Comparison of ENCODE assay signal across 1 cellular context in the genomic region with DNA sequence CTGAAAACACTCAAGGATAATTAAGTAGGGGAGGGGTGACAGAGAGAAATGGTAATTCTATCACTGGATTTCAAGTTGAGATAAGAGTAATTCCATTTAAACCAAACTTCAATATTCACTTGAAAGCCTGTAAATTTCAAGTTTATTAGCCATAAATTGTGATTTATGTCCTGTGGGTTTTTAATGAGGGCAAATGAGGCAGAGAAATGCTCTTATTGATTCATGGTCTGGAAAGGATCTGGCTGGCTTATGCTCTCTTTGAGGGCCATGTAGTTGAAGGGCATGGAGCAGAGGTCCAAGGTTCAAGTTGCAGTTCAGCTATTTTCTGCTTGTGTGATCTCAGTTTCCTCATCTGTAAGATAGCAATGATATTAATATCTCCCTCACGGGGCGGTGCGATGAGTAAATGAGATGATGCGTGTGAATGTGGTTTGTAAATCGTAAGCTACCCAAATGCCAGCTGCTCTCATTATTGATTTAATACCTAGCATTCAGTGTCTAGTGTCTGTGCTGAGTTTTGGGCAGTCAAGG.
TF ChIP-seq lines count a peak whose summit lies in the region.

No MANE protein-coding gene starts in this region.

TF ChIP-seq in HEK293, 187 proteins besides CTCF, POLR2A, EP300 and RAD21 (continued from another document and continues in another):
- TF ChIP-seq, protein P1, sequence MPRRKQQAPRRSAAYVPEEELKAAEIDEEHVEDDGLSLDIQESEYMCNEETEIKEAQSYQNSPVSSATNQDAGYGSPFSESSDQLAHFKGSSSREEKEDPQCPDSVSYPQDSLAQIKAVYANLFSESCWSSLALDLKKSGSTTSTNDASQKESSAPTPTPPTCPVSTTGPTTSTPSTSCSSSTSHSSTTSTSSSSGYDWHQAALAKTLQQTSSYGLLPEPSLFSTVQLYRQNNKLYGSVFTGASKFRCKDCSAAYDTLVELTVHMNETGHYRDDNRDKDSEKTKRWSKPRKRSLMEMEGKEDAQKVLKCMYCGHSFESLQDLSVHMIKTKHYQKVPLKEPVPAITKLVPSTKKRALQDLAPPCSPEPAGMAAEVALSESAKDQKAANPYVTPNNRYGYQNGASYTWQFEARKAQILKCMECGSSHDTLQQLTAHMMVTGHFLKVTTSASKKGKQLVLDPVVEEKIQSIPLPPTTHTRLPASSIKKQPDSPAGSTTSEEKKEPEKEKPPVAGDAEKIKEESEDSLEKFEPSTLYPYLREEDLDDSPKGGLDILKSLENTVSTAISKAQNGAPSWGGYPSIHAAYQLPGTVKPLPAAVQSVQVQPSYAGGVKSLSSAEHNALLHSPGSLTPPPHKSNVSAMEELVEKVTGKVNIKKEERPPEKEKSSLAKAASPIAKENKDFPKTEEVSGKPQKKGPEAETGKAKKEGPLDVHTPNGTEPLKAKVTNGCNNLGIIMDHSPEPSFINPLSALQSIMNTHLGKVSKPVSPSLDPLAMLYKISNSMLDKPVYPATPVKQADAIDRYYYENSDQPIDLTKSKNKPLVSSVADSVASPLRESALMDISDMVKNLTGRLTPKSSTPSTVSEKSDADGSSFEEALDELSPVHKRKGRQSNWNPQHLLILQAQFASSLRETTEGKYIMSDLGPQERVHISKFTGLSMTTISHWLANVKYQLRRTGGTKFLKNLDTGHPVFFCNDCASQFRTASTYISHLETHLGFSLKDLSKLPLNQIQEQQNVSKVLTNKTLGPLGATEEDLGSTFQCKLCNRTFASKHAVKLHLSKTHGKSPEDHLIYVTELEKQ (tag by site-specific recombination; IDR thresholded peaks at IDR 0.05; ENCODE audit: borderline replicate concordance): 0 out of 2 replicates have a peak, but pooled peaks have one; percentile 12
- TF ChIP-seq ZFP3 (tag by site-specific recombination; IDR thresholded peaks at IDR 0.05; ENCODE audit: low read depth) (no peak), HOXD13 (CRISPR knock-in tag; IDR thresholded peaks at IDR 0.05; ENCODE audit: borderline replicate concordance) (0 out of 2 replicates have a peak, but pooled peaks have one; percentile 46), ZNF24 (tag by site-specific recombination; IDR thresholded peaks at IDR 0.05) (no peak), ZNF157 (tag by site-specific recombination; IDR thresholded peaks at IDR 0.05) (no peak), ZNF701 (tag by site-specific recombination; IDR thresholded peaks at IDR 0.05) (no peak), OSR2 (tag by site-specific recombination; IDR thresholded peaks at IDR 0.05) (peak; percentile 95), ZBTB1 (tag by site-specific recombination; IDR thresholded peaks at IDR 0.05) (no peak), ZNF677 (tag by site-specific recombination; IDR thresholded peaks at IDR 0.05) (no peak), ZSCAN16 (tag by site-specific recombination; IDR thresholded peaks at IDR 0.05) (no peak), ZNF747 (tag by site-specific recombination; IDR thresholded peaks at IDR 0.05) (no peak), ZNF433 (tag by site-specific recombination; IDR thresholded peaks at IDR 0.05; ENCODE audit: low read depth) (no peak), ZNF558 (tag by site-specific recombination; IDR thresholded peaks at IDR 0.05) (peak; percentile 69), EGR2 (tag by site-specific recombination; IDR thresholded peaks at IDR 0.05; ENCODE audit: low read depth) (no peak), ZNF174 (tag by site-specific recombination; IDR thresholded peaks at IDR 0.05) (no peak), ZSCAN30 (tag by site-specific recombination; IDR thresholded peaks at IDR 0.05) (peak; percentile 46; the same call in 1 of the 2 replicates), YY2 (tag by site-specific recombination; IDR thresholded peaks at IDR 0.05) (no peak), ZEB2 (tag by site-specific recombination; IDR thresholded peaks at IDR 0.05) (peak; percentile 88), KLF16 (tag by site-specific recombination; IDR thresholded peaks at IDR 0.05) (no peak), ZNF585B (tag by site-specific recombination; IDR thresholded peaks at IDR 0.05) (no peak), WT1 (tag by site-specific recombination; IDR thresholded peaks at IDR 0.05) (peak; percentile 91), ZNF121 (tag by site-specific recombination; IDR thresholded peaks at IDR 0.05) (no peak), ZNF660 (tag by site-specific recombination; IDR thresholded peaks at IDR 0.05) (no peak), ZNF510 (tag by site-specific recombination; IDR thresholded peaks at IDR 0.05; ENCODE audit: insufficient replicate concordance) (no peak), ZNF560 (tag by site-specific recombination; IDR thresholded peaks at IDR 0.05; ENCODE audit: borderline replicate concordance) (no peak), OVOL3 (tag by site-specific recombination; IDR thresholded peaks at IDR 0.05) (0 out of 2 replicates have a peak, but pooled peaks have one; percentile 77), SCRT2 (tag by site-specific recombination; IDR thresholded peaks at IDR 0.05) (no peak), ZFP69B (tag by site-specific recombination; IDR thresholded peaks at IDR 0.05) (no peak), ZNF626 (tag by site-specific recombination; IDR thresholded peaks at IDR 0.05) (no peak), GLIS1 (tag by site-specific recombination; IDR thresholded peaks at IDR 0.05) (peak; percentile 45), ZNF211 (tag by site-specific recombination; IDR thresholded peaks at IDR 0.05; ENCODE audit: low read depth) (no peak), ZNF629 (tag by site-specific recombination; IDR thresholded peaks at IDR 0.05) (0 out of 2 replicates have a peak, but pooled peaks have one; percentile 24), ZNF571 (tag by site-specific recombination; IDR thresholded peaks at IDR 0.05) (no peak), KLF8 (tag by site-specific recombination; IDR thresholded peaks at IDR 0.05) (no peak), ZXDB (tag by site-specific recombination; IDR thresholded peaks at IDR 0.05) (peak; percentile 88), ZNF140 (tag by site-specific recombination; IDR thresholded peaks at IDR 0.05) (no peak), ZNF404 (tag by site-specific recombination; IDR thresholded peaks at IDR 0.05) (no peak), ZNF138 (tag by site-specific recombination; IDR thresholded peaks at IDR 0.05; ENCODE audit: borderline replicate concordance) (no peak)
- TF ChIP-seq, protein P2, sequence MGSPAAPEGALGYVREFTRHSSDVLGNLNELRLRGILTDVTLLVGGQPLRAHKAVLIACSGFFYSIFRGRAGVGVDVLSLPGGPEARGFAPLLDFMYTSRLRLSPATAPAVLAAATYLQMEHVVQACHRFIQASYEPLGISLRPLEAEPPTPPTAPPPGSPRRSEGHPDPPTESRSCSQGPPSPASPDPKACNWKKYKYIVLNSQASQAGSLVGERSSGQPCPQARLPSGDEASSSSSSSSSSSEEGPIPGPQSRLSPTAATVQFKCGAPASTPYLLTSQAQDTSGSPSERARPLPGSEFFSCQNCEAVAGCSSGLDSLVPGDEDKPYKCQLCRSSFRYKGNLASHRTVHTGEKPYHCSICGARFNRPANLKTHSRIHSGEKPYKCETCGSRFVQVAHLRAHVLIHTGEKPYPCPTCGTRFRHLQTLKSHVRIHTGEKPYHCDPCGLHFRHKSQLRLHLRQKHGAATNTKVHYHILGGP (tag by site-specific recombination; IDR thresholded peaks at IDR 0.05): peak; percentile 81
- TF ChIP-seq, protein P3, sequence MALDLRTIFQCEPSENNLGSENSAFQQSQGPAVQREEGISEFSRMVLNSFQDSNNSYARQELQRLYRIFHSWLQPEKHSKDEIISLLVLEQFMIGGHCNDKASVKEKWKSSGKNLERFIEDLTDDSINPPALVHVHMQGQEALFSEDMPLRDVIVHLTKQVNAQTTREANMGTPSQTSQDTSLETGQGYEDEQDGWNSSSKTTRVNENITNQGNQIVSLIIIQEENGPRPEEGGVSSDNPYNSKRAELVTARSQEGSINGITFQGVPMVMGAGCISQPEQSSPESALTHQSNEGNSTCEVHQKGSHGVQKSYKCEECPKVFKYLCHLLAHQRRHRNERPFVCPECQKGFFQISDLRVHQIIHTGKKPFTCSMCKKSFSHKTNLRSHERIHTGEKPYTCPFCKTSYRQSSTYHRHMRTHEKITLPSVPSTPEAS (tag by site-specific recombination; IDR thresholded peaks at IDR 0.05): no peak
- TF ChIP-seq, protein P4, sequence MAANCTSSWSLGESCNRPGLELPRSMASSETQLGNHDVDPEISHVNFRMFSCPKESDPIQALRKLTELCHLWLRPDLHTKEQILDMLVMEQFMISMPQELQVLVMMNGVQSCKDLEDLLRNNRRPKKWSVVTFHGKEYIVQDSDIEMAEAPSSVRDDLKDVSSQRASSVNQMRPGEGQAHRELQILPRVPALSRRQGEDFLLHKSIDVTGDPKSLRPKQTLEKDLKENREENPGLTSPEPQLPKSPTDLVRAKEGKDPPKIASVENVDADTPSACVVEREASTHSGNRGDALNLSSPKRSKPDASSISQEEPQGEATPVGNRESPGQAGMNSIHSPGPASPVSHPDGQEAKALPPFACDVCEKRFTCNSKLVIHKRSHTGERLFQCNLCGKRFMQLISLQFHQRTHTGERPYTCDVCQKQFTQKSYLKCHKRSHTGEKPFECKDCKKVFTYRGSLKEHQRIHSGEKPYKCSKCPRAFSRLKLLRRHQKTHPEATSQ (tag by site-specific recombination; IDR thresholded peaks at IDR 0.05): no peak
- TF ChIP-seq, protein P5, sequence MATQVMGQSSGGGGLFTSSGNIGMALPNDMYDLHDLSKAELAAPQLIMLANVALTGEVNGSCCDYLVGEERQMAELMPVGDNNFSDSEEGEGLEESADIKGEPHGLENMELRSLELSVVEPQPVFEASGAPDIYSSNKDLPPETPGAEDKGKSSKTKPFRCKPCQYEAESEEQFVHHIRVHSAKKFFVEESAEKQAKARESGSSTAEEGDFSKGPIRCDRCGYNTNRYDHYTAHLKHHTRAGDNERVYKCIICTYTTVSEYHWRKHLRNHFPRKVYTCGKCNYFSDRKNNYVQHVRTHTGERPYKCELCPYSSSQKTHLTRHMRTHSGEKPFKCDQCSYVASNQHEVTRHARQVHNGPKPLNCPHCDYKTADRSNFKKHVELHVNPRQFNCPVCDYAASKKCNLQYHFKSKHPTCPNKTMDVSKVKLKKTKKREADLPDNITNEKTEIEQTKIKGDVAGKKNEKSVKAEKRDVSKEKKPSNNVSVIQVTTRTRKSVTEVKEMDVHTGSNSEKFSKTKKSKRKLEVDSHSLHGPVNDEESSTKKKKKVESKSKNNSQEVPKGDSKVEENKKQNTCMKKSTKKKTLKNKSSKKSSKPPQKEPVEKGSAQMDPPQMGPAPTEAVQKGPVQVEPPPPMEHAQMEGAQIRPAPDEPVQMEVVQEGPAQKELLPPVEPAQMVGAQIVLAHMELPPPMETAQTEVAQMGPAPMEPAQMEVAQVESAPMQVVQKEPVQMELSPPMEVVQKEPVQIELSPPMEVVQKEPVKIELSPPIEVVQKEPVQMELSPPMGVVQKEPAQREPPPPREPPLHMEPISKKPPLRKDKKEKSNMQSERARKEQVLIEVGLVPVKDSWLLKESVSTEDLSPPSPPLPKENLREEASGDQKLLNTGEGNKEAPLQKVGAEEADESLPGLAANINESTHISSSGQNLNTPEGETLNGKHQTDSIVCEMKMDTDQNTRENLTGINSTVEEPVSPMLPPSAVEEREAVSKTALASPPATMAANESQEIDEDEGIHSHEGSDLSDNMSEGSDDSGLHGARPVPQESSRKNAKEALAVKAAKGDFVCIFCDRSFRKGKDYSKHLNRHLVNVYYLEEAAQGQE (tag by site-specific recombination; IDR thresholded peaks at IDR 0.05): no peak
- TF ChIP-seq, protein P6, sequence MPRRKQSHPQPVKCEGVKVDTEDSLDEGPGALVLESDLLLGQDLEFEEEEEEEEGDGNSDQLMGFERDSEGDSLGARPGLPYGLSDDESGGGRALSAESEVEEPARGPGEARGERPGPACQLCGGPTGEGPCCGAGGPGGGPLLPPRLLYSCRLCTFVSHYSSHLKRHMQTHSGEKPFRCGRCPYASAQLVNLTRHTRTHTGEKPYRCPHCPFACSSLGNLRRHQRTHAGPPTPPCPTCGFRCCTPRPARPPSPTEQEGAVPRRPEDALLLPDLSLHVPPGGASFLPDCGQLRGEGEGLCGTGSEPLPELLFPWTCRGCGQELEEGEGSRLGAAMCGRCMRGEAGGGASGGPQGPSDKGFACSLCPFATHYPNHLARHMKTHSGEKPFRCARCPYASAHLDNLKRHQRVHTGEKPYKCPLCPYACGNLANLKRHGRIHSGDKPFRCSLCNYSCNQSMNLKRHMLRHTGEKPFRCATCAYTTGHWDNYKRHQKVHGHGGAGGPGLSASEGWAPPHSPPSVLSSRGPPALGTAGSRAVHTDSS (tag by site-specific recombination; IDR thresholded peaks at IDR 0.05): no peak
- TF ChIP-seq, protein P7, sequence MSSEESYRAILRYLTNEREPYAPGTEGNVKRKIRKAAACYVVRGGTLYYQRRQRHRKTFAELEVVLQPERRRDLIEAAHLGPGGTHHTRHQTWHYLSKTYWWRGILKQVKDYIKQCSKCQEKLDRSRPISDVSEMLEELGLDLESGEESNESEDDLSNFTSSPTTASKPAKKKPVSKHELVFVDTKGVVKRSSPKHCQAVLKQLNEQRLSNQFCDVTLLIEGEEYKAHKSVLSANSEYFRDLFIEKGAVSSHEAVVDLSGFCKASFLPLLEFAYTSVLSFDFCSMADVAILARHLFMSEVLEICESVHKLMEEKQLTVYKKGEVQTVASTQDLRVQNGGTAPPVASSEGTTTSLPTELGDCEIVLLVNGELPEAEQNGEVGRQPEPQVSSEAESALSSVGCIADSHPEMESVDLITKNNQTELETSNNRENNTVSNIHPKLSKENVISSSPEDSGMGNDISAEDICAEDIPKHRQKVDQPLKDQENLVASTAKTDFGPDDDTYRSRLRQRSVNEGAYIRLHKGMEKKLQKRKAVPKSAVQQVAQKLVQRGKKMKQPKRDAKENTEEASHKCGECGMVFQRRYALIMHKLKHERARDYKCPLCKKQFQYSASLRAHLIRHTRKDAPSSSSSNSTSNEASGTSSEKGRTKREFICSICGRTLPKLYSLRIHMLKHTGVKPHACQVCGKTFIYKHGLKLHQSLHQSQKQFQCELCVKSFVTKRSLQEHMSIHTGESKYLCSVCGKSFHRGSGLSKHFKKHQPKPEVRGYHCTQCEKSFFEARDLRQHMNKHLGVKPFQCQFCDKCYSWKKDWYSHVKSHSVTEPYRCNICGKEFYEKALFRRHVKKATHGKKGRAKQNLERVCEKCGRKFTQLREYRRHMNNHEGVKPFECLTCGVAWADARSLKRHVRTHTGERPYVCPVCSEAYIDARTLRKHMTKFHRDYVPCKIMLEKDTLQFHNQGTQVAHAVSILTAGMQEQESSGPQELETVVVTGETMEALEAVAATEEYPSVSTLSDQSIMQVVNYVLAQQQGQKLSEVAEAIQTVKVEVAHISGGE (tag by site-specific recombination; conservative IDR thresholded peaks at IDR 0.05; ENCODE audit: low read depth): no peak
- TF ChIP-seq, protein P8, sequence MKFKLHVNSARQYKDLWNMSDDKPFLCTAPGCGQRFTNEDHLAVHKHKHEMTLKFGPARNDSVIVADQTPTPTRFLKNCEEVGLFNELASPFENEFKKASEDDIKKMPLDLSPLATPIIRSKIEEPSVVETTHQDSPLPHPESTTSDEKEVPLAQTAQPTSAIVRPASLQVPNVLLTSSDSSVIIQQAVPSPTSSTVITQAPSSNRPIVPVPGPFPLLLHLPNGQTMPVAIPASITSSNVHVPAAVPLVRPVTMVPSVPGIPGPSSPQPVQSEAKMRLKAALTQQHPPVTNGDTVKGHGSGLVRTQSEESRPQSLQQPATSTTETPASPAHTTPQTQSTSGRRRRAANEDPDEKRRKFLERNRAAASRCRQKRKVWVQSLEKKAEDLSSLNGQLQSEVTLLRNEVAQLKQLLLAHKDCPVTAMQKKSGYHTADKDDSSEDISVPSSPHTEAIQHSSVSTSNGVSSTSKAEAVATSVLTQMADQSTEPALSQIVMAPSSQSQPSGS (tag by site-specific recombination; IDR thresholded peaks at IDR 0.05; ENCODE audit: low read depth): no peak
